In genomic region chr7:636396-636795, GRCh38 we compare ENCODE assay signal across 8 cellular contexts.
DNase-seq lines count a peak whose midpoint lies in the region; ATAC-seq and TF ChIP-seq lines count a peak whose summit lies in the region.

No MANE protein-coding gene starts in this region.

- TF ChIP-seq CTCF in body of pancreas (IDR thresholded peaks at IDR 0.05) (peak; percentile 12 to 57 (median 54)), OCI-LY7 (conservative IDR thresholded peaks at IDR 0.05; ENCODE audit: low read length) (no peak)

- H2AFZ ChIP-seq in OCI-LY7 (ENCODE audit: low read length): no peak overlapping the region

- no peaks in the 10 kb centered on the region for H3K9me2 ChIP-seq in OCI-LY7 (ENCODE audit: insufficient read depth, low read length)

- H3K4me2 ChIP-seq in OCI-LY7 (ENCODE audit: low read length): no peak overlapping the region

- 81 to 87% methylated on average over 15 to 16 of the region's 17 CpGs for WGBS in body of pancreas, 2 donors

- H3K27me3 ChIP-seq in body of pancreas: no peaks in the 10 kb centered on the region

- H3K27ac ChIP-seq in body of pancreas (no peak overlapping the region), OCI-LY7 (ENCODE audit: low read depth, low read length, poor library complexity, severe bottlenecking) (no peak overlapping the region)

- intact Hi-C loops in body of pancreas (cut with DNase I) (no loop called here), OCI-LY7 (cut with micrococcal nuclease; ENCODE audit: unreplicated experiment) (no loop called here)

- DNase-seq in DMS114 treated with DMSO at 0.1 percent for 48 hours (lab: John Stamatoyannopoulos, UW; ENCODE audit: unreplicated experiment) (peak; percentile 42), SHP77 (lab: John Stamatoyannopoulos, UW) (peak; percentile 74 to 85), body of pancreas (peak; percentile 41 to 61 (median 48)), myocyte (ENCODE audit: low read depth) (peak; percentile 59), NCI-H82 (lab: John Stamatoyannopoulos, UW) (no peak), OCI-LY7 (ENCODE audit: low spot score) (no peak), HUDEP-2 (lab: John Stamatoyannopoulos, UW; ENCODE audit: unreplicated experiment in 76 of 76) (no peak)

- peak; percentile 53 for ATAC-seq in body of pancreas
- ATAC-seq in HG02610 (IDR thresholded peaks at IDR 0.05; ENCODE audit: unreplicated experiment): no peak

- H3K4me3 ChIP-seq in body of pancreas: no peak overlapping the region
- no peak overlapping the region for H3K4me3 ChIP-seq in OCI-LY7 (ENCODE audit: low read depth, low read length, poor library complexity, severe bottlenecking)

- CTCF ChIA-PET in OCI-LY7 (lab: Charles Lee; ENCODE audit: unreplicated experiment): no interaction called here

- H3K36me3 ChIP-seq in body of pancreas (replicated peaks in 1 of 2; ENCODE audit: insufficient read depth in 1 of 2, low read depth in 2 of 2) (no peaks in the 10 kb centered on the region), OCI-LY7 (ENCODE audit: insufficient read depth, low read length) (no peaks in the 10 kb centered on the region)

- no peaks in the 10 kb centered on the region for H3K79me2 ChIP-seq in OCI-LY7 (ENCODE audit: insufficient read depth, low read depth, low read length)

- H3K9me3 ChIP-seq in body of pancreas (no peaks in the 10 kb centered on the region), OCI-LY7 (ENCODE audit: low read length) (no peaks in the 10 kb centered on the region)

- H3K4me1 ChIP-seq in body of pancreas (no peaks in the 10 kb centered on the region), OCI-LY7 (ENCODE audit: insufficient read depth, low read length, poor library complexity, severe bottlenecking) (no peaks in the 10 kb centered on the region)

- TF ChIP-seq POLR2A in body of pancreas (IDR thresholded peaks at IDR 0.05): no peak

- POLR2A ChIA-PET in OCI-LY7 (lab: Charles Lee): no interaction called here

- no TSS peak for BruUV-seq in OCI-LY7 (replicated peaks; lab: Mats Ljungman, UMichigan)

- no peaks in the 10 kb centered on the region for H4K20me1 ChIP-seq in OCI-LY7 (ENCODE audit: insufficient read depth, low read length)

Comparison
In these comparisons a context has a peak if more than half of its experiments do, and no peak if none do; other contexts are left out.
1. DNase-seq: peak in DMS114 treated with DMSO at 0.1 percent for 48 hours (single experiment), SHP77 (2 of 2), body of pancreas (4 of 4) and myocyte (single experiment); none in NCI-H82 (single experiment), OCI-LY7 (single experiment) and HUDEP-2 (0 of 76).